1 cellular context compared by ENCODE assay signal in the genomic region with DNA sequence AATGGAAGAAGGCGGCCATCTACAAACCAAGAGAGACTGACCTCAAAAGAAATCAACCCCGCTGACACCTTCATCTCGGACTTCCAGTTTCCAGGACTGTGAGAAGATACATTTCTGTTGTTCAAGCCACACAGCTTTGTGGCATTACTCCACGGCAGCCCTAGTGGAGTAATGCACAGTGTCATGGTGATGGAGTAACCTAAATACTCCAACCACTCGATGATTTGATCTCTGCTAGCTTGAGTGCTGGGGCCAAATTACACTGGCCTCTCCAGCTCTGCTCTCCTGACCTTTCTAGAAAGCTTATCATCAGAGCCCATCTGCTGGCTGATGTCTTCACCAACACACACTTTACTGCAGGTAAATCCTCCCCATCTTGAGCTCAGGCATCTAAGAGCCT.
TF ChIP-seq lines count a peak whose summit lies in the region.

No MANE protein-coding gene starts in this region.

TF ChIP-seq in H1, 55 proteins besides CTCF, POLR2A, EP300 and RAD21 (continued from another document):
- no peak for TF ChIP-seq SAP30 (IDR thresholded peaks at IDR 0.05; ENCODE audit: insufficient read depth, insufficient replicate concordance, low read length)
- no peak for TF ChIP-seq TBP (IDR thresholded peaks at IDR 0.05; ENCODE audit: low read depth, low read length)
- TF ChIP-seq FOSL1 (IDR thresholded peaks at IDR 0.05; ENCODE audit: insufficient read depth, low read depth, low read length): no peak
- no peak for TF ChIP-seq EZH2 (IDR thresholded peaks at IDR 0.05; ENCODE audit: low read depth, low read length, severe bottlenecking)
- no peak for TF ChIP-seq NANOG (IDR thresholded peaks at IDR 0.05; ENCODE audit: insufficient read depth, low read depth, low read length, poor library complexity, severe bottlenecking)
- no peak for TF ChIP-seq POLR2AphosphoS5 (IDR thresholded peaks at IDR 0.05; ENCODE audit: low read depth, low read length)
- TF ChIP-seq GABPA (IDR thresholded peaks at IDR 0.05; ENCODE audit: borderline replicate concordance, insufficient read depth, low read length): no peak
- TF ChIP-seq, protein P1, sequence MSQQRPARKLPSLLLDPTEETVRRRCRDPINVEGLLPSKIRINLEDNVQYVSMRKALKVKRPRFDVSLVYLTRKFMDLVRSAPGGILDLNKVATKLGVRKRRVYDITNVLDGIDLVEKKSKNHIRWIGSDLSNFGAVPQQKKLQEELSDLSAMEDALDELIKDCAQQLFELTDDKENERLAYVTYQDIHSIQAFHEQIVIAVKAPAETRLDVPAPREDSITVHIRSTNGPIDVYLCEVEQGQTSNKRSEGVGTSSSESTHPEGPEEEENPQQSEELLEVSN (IDR thresholded peaks at IDR 0.05): no peak
- TF ChIP-seq ASH2L (IDR thresholded peaks at IDR 0.05; ENCODE audit: low read length): no peak
- TF ChIP-seq TEAD4 (IDR thresholded peaks at IDR 0.05; ENCODE audit: low read depth, low read length): no peak
